Comparison of ENCODE assay signal across 2 cellular contexts in the genomic region with DNA sequence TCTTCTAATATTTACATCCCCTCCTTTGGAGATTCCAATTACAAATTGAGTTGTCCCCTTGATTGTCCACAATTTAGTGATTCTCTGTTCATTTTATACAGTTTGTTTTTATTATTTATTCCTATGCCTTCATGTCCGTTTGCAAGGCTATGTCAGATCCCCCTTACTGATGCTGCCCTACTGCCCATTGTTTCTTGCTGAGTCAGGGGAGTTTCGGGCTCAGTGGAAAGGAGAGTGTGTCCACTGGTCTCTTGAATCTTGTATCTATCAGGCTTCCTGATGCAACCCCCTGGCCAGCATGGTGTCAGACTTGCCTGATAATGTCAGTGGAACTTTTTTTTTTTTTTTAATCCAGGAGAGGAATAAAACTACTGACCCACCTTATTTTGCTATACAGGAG.
TF ChIP-seq lines count a peak whose summit lies in the region.

No MANE protein-coding gene starts in this region.

TF ChIP-seq in A549, 52 proteins besides CTCF, POLR2A, EP300 and RAD21 (continued from another document):
- no peak for TF ChIP-seq ESRRA (IDR thresholded peaks at IDR 0.05; ENCODE audit: borderline replicate concordance, low read length)

TF ChIP-seq in GM23338, 12 proteins besides CTCF, POLR2A, EP300 and RAD21:
- TF ChIP-seq, protein P1, sequence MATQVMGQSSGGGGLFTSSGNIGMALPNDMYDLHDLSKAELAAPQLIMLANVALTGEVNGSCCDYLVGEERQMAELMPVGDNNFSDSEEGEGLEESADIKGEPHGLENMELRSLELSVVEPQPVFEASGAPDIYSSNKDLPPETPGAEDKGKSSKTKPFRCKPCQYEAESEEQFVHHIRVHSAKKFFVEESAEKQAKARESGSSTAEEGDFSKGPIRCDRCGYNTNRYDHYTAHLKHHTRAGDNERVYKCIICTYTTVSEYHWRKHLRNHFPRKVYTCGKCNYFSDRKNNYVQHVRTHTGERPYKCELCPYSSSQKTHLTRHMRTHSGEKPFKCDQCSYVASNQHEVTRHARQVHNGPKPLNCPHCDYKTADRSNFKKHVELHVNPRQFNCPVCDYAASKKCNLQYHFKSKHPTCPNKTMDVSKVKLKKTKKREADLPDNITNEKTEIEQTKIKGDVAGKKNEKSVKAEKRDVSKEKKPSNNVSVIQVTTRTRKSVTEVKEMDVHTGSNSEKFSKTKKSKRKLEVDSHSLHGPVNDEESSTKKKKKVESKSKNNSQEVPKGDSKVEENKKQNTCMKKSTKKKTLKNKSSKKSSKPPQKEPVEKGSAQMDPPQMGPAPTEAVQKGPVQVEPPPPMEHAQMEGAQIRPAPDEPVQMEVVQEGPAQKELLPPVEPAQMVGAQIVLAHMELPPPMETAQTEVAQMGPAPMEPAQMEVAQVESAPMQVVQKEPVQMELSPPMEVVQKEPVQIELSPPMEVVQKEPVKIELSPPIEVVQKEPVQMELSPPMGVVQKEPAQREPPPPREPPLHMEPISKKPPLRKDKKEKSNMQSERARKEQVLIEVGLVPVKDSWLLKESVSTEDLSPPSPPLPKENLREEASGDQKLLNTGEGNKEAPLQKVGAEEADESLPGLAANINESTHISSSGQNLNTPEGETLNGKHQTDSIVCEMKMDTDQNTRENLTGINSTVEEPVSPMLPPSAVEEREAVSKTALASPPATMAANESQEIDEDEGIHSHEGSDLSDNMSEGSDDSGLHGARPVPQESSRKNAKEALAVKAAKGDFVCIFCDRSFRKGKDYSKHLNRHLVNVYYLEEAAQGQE (IDR thresholded peaks at IDR 0.05; ENCODE audit: unreplicated experiment), result no peak
- TF ChIP-seq ZNF462 (CRISPR knock-in tag; IDR thresholded peaks at IDR 0.05) (no peak), ZNF331 (CRISPR knock-in tag; IDR thresholded peaks at IDR 0.05; ENCODE audit: low read depth) (no peak), EZH2phosphoT487 (IDR thresholded peaks at IDR 0.05; ENCODE audit: unreplicated experiment) (no peak), CREB1 (CRISPR knock-in tag; IDR thresholded peaks at IDR 0.05; ENCODE audit: low read depth) (no peak), POLR2AphosphoS5 (IDR thresholded peaks at IDR 0.05; ENCODE audit: low read depth) (no peak), JUNB (IDR thresholded peaks at IDR 0.05; ENCODE audit: unreplicated experiment) (no peak), STAT1 (IDR thresholded peaks at IDR 0.05; ENCODE audit: unreplicated experiment) (no peak), ZNF114 (CRISPR knock-in tag; IDR thresholded peaks at IDR 0.05) (no peak)
